13 cellular contexts compared by ENCODE assay signal in genomic region chr16:85650864-85651811, GRCh38. TPM values are rescaled to one million over a fixed set of nuclear protein-coding genes. Genes with fewer than 3 reads are reported as not detected.
A peak's percentile ranks its signal among the peaks of the same experiment; 100 is the strongest.
DNase-seq lines count a peak whose midpoint lies in the region; ATAC-seq and TF ChIP-seq lines count a peak whose summit lies in the region.
"Had no signal": no experiment of that assay in that cellular context is flagged by ENCODE, and none has a peak within 500 bp of the region (broad histone marks: within the 10 kb centered on the region; RNA-seq: fewer than 3 reads in every experiment).

No MANE protein-coding gene starts in this region.

- H3K4me1 ChIP-seq in BLaER1 treated with 17β-estradiol and CSF1 and Interleukin-3, amounts not matched to agents 10 nM and 100 nM = peaks cover 54 to 77% (median 72%) of the 10 kb centered on the region in 10 experiments
- no peaks in the 10 kb centered on the region for H3K4me1 ChIP-seq in endodermal cell (ENCODE audit: control insufficient read depth, insufficient read depth, low read length)

- DNase-seq in NCI-H524 (lab: John Stamatoyannopoulos, UW) (peak; percentile 72 to 86), endodermal cell (no peak), neural crest cell (ENCODE audit: low read depth, low spot score) (no peak), HuH-7 (ENCODE audit: low spot score) (no peak), mucosa of gallbladder (ENCODE audit: low spot score) (no peak), iPS-NIHi7 (ENCODE audit: extremely low spot score) (no peak)
- DNase-seq: activated CD4-positive, alpha-beta T cell treated with anti-CD3 and anti-CD28 coated beads for 1 hour; PC-9 had no signal

- H3K27ac Mint-ChIP-seq in endodermal cell (no peak overlapping the region), neural crest cell (ENCODE audit: unreplicated experiment) (no peak overlapping the region)
- H3K27ac Mint-ChIP-seq: activated naive CD4-positive, alpha-beta T cell treated with anti-CD3 and anti-CD28 coated beads, Interleukin-2, amount 50 U/mL, for 24 hours; memory B cell had no signal

- peaks cover 81 to 98% (median 92%) of the 10 kb centered on the region in 11 experiments for H4K20me1 ChIP-seq in BLaER1 treated with 17β-estradiol and CSF1 and Interleukin-3, amounts not matched to agents 10 nM and 100 nM

- TF ChIP-seq CTCF in endodermal cell (conservative IDR thresholded peaks at IDR 0.05) (no peak), neural crest cell (conservative IDR thresholded peaks at IDR 0.05) (no peak)

- H3K9me3 Mint-ChIP-seq in endodermal cell (no peaks in the 10 kb centered on the region), neural crest cell (no peaks in the 10 kb centered on the region)
- H3K9me3 Mint-ChIP-seq: activated naive CD4-positive, alpha-beta T cell treated with anti-CD3 and anti-CD28 coated beads, Interleukin-2, amount 50 U/mL, for 24 hours; memory B cell had no signal

- H3K36me3 Mint-ChIP-seq in endodermal cell (ENCODE audit: low read depth) (peaks cover 39% of the 10 kb centered on the region), neural crest cell (ENCODE audit: low read depth) (peaks cover 1% of the 10 kb centered on the region)

- H3K27me3 Mint-ChIP-seq in endodermal cell (ENCODE audit: insufficient read depth) (no peaks in the 10 kb centered on the region), neural crest cell (ENCODE audit: low read depth) (peaks cover 10% of the 10 kb centered on the region)
- H3K27me3 Mint-ChIP-seq: activated naive CD4-positive, alpha-beta T cell treated with anti-CD3 and anti-CD28 coated beads, Interleukin-2, amount 50 U/mL, for 24 hours; memory B cell had no signal

- H3K4me3 ChIP-seq in BLaER1 treated with 17β-estradiol and CSF1 and Interleukin-3, amounts not matched to agents 10 nM and 100 nM = peak overlapping the region in 5 of 10 experiments; percentile 26 to 45 (median 27); a peak in 5 of 20 replicates
- H3K4me3 ChIP-seq in endodermal cell (ENCODE audit: low read length) = no peak overlapping the region
- H3K4me3 ChIP-seq: PC-9 had no signal

- WGBS in endodermal cell (ENCODE audit: insufficient coverage in 1 of 2, insufficient read length in 1 of 2), 2 experiments = 87 to 89% methylated on average over 9 to 37 of the region's 43 CpGs

- no peaks in the 10 kb centered on the region for H3K9me3 ChIP-seq in BLaER1 treated with 17β-estradiol and CSF1 and Interleukin-3, amounts not matched to agents 10 nM and 100 nM (replicated peaks in 1 of 11)
- no peaks in the 10 kb centered on the region for H3K9me3 ChIP-seq in endodermal cell (ENCODE audit: control insufficient read depth, low read length)

- H3K9ac ChIP-seq in BLaER1 treated with 17β-estradiol and CSF1 and Interleukin-3, amounts not matched to agents 10 nM and 100 nM = peak overlapping the region in 8 of 11 experiments; percentile 19 to 72 (median 52); a peak in 14 of 22 replicates
- no peak overlapping the region for H3K9ac ChIP-seq in endodermal cell (ENCODE audit: extremely low read depth, low read length, poor library complexity, severe bottlenecking)

- peak overlapping the region; percentile 64 to 99 (median 90) for H3K4me2 ChIP-seq in BLaER1 treated with 17β-estradiol and CSF1 and Interleukin-3, amounts not matched to agents 10 nM and 100 nM
- H3K4me2 ChIP-seq: PC-9 had no signal

- H3K27me3 ChIP-seq in BLaER1 treated with 17β-estradiol and CSF1 and Interleukin-3, amounts not matched to agents 10 nM and 100 nM = peaks cover 0 to 66% (median 0%) of the 10 kb centered on the region in 11 experiments; a peak in 8 of 22 replicates
- no peaks in the 10 kb centered on the region for H3K27me3 ChIP-seq in endodermal cell (ENCODE audit: control insufficient read depth, insufficient read depth, low read length, poor library complexity, severe bottlenecking)

- H3K4me3 Mint-ChIP-seq in endodermal cell = no peak overlapping the region
- H3K4me3 Mint-ChIP-seq in neural crest cell = peak overlapping the region; percentile 31
- H3K4me3 Mint-ChIP-seq: activated naive CD4-positive, alpha-beta T cell treated with anti-CD3 and anti-CD28 coated beads, Interleukin-2, amount 50 U/mL, for 24 hours; memory B cell had no signal

- peaks cover 28 to 59% (median 29%) of the 10 kb centered on the region in 11 experiments for H3K36me3 ChIP-seq in BLaER1 treated with 17β-estradiol and CSF1 and Interleukin-3, amounts not matched to agents 10 nM and 100 nM
- peaks cover 43% of the 10 kb centered on the region for H3K36me3 ChIP-seq in endodermal cell (ENCODE audit: control insufficient read depth, insufficient read depth, low read length)

- no peak for ATAC-seq in HG02642 (IDR thresholded peaks at IDR 0.05; ENCODE audit: poor library complexity, unreplicated experiment)

- H3K4me1 Mint-ChIP-seq in endodermal cell = peaks cover 5% of the 10 kb centered on the region
- H3K4me1 Mint-ChIP-seq in neural crest cell = peaks cover 15% of the 10 kb centered on the region
- H3K4me1 Mint-ChIP-seq: activated naive CD4-positive, alpha-beta T cell treated with anti-CD3 and anti-CD28 coated beads, Interleukin-2, amount 50 U/mL, for 24 hours; memory B cell had no signal

- peak overlapping the region in 7 of 11 experiments; percentile 18 to 76 (median 65); a peak in 10 of 22 replicates for H3K27ac ChIP-seq in BLaER1 treated with 17β-estradiol and CSF1 and Interleukin-3, amounts not matched to agents 10 nM and 100 nM
- H3K27ac ChIP-seq in endodermal cell (ENCODE audit: low read depth, low read length) = peak overlapping the region; percentile 95
- H3K27ac ChIP-seq: epithelial cell of prostate, PC-9 had no signal

RNA-seq across cellular contexts. Expression of gene GINS2, which starts 37.6 kb away (rescaled TPM):
- total RNA-seq in endodermal cell (10 to 100 TPM; 32.8 to 42.3 TPM), neural crest cell (74.0 and 82.2 TPM in 2 replicates), mucosa of gallbladder (0.81 TPM)
- 31.2 TPM for polyA plus RNA-seq in endodermal cell (2013, experiment 1 of 2)
- polyA plus RNA-seq in endodermal cell (2013, experiment 2 of 2) = 30.9 TPM

RNA-seq across cellular contexts. Expression of gene GSE1, which starts 38.0 kb away (rescaled TPM):
- total RNA-seq in endodermal cell (100 to 1,000 TPM; 108 to 128 TPM), neural crest cell (26.7 and 27.3 TPM in 2 replicates), mucosa of gallbladder (82.9 TPM)
- 55.0 TPM for polyA plus RNA-seq in endodermal cell (2013, experiment 1 of 2)
- 54.2 TPM for polyA plus RNA-seq in endodermal cell (2013, experiment 2 of 2)

Comparison
In these comparisons a context has a peak if more than half of its experiments do, and no peak if none do; other contexts are left out.
1. DNase-seq: peak in NCI-H524 (2 of 2); none in endodermal cell (single experiment), neural crest cell (single experiment), HuH-7 (single experiment), mucosa of gallbladder (single experiment) and iPS-NIHi7 (single experiment).
2. RNA of gene GINS2, which starts 37.6 kb away (total RNA-seq): 74.0 to 82.2 TPM in neural crest cell and 32.8 to 42.3 TPM in endodermal cell; 0.81 TPM in mucosa of gallbladder (single experiment); every median in the first group is over 10 times any median in the second.